Comparison of ENCODE assay signal across 25 cellular contexts in genomic region chr21:31352841-31353240, GRCh38. TPM values are rescaled to one million over a fixed set of nuclear protein-coding genes. Genes with fewer than 3 reads are reported as not detected.
DNase-seq lines count a peak whose midpoint lies in the region; ATAC-seq and TF ChIP-seq lines count a peak whose summit lies in the region.
"Had no signal": no experiment of that assay in that cellular context is flagged by ENCODE, and none has a peak within 500 bp of the region (broad histone marks: within the 10 kb centered on the region; RNA-seq: fewer than 3 reads in every experiment).

No MANE protein-coding gene starts in this region.

- no peak for TF ChIP-seq POLR2A in GM18505 (IDR thresholded peaks at IDR 0.05; ENCODE audit: borderline replicate concordance, extremely low read depth, insufficient read depth, insufficient read length)

- H3K79me2 ChIP-seq in mammary epithelial cell (ENCODE audit: insufficient read depth, low read length) = no peaks in the 10 kb centered on the region

- no peaks in the 10 kb centered on the region for H3K36me3 ChIP-seq in mammary epithelial cell (ENCODE audit: insufficient read depth, low read length)
- no peaks in the 10 kb centered on the region for H3K36me3 ChIP-seq in ascending aorta
- H3K36me3 ChIP-seq: esophagus muscularis mucosa, gastroesophageal sphincter, thoracic aorta had no signal

- in situ Hi-C loops in mammary epithelial cell (cut with MboI; ENCODE audit: low sequenced_read_pairs in 2 of 2) = loop anchor here in 1 of 2 donors (25.0 kb wide), 1 partner anchor 209 kb away; no protein-coding TSS in a partner anchor

- BruUV-seq in mammary epithelial cell (replicated peaks; lab: Mats Ljungman, UMichigan) (no TSS peak), MCF 10A (replicated peaks; lab: Mats Ljungman, UMichigan) (no TSS peak)

- H3K4me3 ChIP-seq in mammary epithelial cell (replicated peaks in 1 of 3; ENCODE audit: insufficient read depth in 1 of 3, low read depth in 2 of 3, low read length in 3 of 3) (no peak overlapping the region), ascending aorta (no peak overlapping the region)
- H3K4me3 ChIP-seq: esophagus muscularis mucosa, gastroesophageal sphincter, skin epidermis, thoracic aorta had no signal

- TF ChIP-seq CTCF in mammary epithelial cell (conservative IDR thresholded peaks at IDR 0.05 in 1 of 2, IDR thresholded peaks at IDR 0.05 in 1 of 2; ENCODE audit: extremely low read depth in 1 of 2, insufficient read depth in 1 of 2, low read depth in 1 of 2, low read length in 2 of 2) = no peak
- TF ChIP-seq CTCF in MCF 10A (IDR thresholded peaks at IDR 0.05; ENCODE audit: unreplicated experiment) = no peak
- no peak for TF ChIP-seq CTCF in type B pancreatic cell (conservative IDR thresholded peaks at IDR 0.05)
- TF ChIP-seq CTCF in ascending aorta (IDR thresholded peaks at IDR 0.05) = no peak

- H3K27me3 ChIP-seq in mammary epithelial cell (ENCODE audit: insufficient read depth, low read length) = no peaks in the 10 kb centered on the region
- H3K27me3 ChIP-seq in ascending aorta = no peaks in the 10 kb centered on the region

- peaks cover 29% of the 10 kb centered on the region for H3K4me1 Mint-ChIP-seq in MCF 10A (ENCODE audit: insufficient read depth, unreplicated experiment)
- H3K4me1 Mint-ChIP-seq in activated CD4-positive, alpha-beta memory T cell treated with anti-CD3 and anti-CD28 coated beads for 36 hours (ENCODE audit: low read depth) = peaks cover 52% of the 10 kb centered on the region
- H3K4me1 Mint-ChIP-seq in effector memory CD8-positive, alpha-beta T cell (ENCODE audit: low read depth in 2 of 2) = peaks cover 10 to 15% of the 10 kb centered on the region in 2 donors
- H3K4me1 Mint-ChIP-seq in type B pancreatic cell (ENCODE audit: unreplicated experiment) = peaks cover 22% of the 10 kb centered on the region
- H3K4me1 Mint-ChIP-seq: brain; stimulated activated memory B cell treated with anti-CD40 and anti-IgM and Interleukin-4, amounts not matched to agents 10 μg/mL and 1 μg/mL and 100 μg/mL, for 72 hours had no signal

- DNase-seq in mammary epithelial cell = no peak
- no peak for DNase-seq in MCF 10A (ENCODE audit: unreplicated experiment)
- peak; percentile 39 for DNase-seq in activated CD4-positive, alpha-beta memory T cell treated with anti-CD3 and anti-CD28 coated beads for 36 hours
- no peak for DNase-seq in effector memory CD8-positive, alpha-beta T cell
- DNase-seq in type B pancreatic cell (ENCODE audit: extremely low spot score, unreplicated experiment) = no peak
- DNase-seq in cerebellar cortex (ENCODE audit: low spot score) = no peak
- DNase-seq in ascending aorta (ENCODE audit: low spot score in 2 of 2) = no peak
- DNase-seq: activated CD8-positive, alpha-beta memory T cell treated with anti-CD3 and anti-CD28 coated beads, Interleukin-2, amount 50 U/mL, for 48 hours; DMS153; effector memory CD4-positive, alpha-beta T cell; kidney glomerular epithelial cell; NCI-H1694 treated with DMSO at 0.1 percent for 48 hours; NCI-H2171 treated with DMSO at 0.1 percent for 48 hours; NCI-H69; nucleus accumbens; stimulated activated CD4-positive, alpha-beta T cell treated with anti-CD3 and anti-CD28 coated beads, Interleukin-1b, Interleukin-23, amount 100 ng/mL, for 48 hours had no signal

- H3K4me3 Mint-ChIP-seq in MCF 10A (ENCODE audit: unreplicated experiment) = no peak overlapping the region
- no peak overlapping the region for H3K4me3 Mint-ChIP-seq in activated CD4-positive, alpha-beta memory T cell treated with anti-CD3 and anti-CD28 coated beads for 36 hours
- H3K4me3 Mint-ChIP-seq in effector memory CD8-positive, alpha-beta T cell = peak overlapping the region in 1 of 2 donors; percentile 21
- H3K4me3 Mint-ChIP-seq in type B pancreatic cell = peak overlapping the region; percentile 56
- H3K4me3 Mint-ChIP-seq: brain; stimulated activated memory B cell treated with anti-CD40 and anti-IgM and Interleukin-4, amounts not matched to agents 10 μg/mL and 1 μg/mL and 100 μg/mL, for 72 hours had no signal

- H3K4me2 ChIP-seq in mammary epithelial cell (ENCODE audit: insufficient read depth, low read depth, low read length) = no peak overlapping the region

- CTCF ChIA-PET in mammary epithelial cell (lab: Charles Lee; ENCODE audit: low non-redundant PET) (no interaction called here), MCF 10A (lab: Yijun Ruan, JAX) (interaction anchor here (0.7 to 2.6 kb wide), 5 partner anchors 42 to 514 kb away, joined by 3 to 10 read pairs (median 5); no protein-coding TSS in a partner anchor)
- CTCF ChIA-PET in activated CD4-positive, alpha-beta memory T cell treated with anti-CD3 and anti-CD28 coated beads for 36 hours (lab: Charles Lee) = interaction anchor here (0.7 to 2.5 kb wide), 2 partner anchors 11 to 228 kb away, joined by 3 to 12 read pairs; no protein-coding TSS in a partner anchor

- H3K9me3 ChIP-seq in mammary epithelial cell (replicated peaks; ENCODE audit: insufficient read depth, low read length) (no peaks in the 10 kb centered on the region), ascending aorta (no peaks in the 10 kb centered on the region)
- H3K9me3 ChIP-seq: esophagus muscularis mucosa, gastroesophageal sphincter, thoracic aorta had no signal

- H3K27ac ChIP-seq in mammary epithelial cell (ENCODE audit: insufficient read depth, low read depth, low read length) = peak overlapping the region; percentile 91
- H3K27ac ChIP-seq in ascending aorta = no peak overlapping the region
- H3K27ac ChIP-seq: C4-2B, esophagus muscularis mucosa, gastroesophageal sphincter, thoracic aorta had no signal

- ATAC-seq in effector memory CD8-positive, alpha-beta T cell (replicated peaks) = peak; percentile 1
- ATAC-seq in GM18505 (IDR thresholded peaks at IDR 0.05; ENCODE audit: unreplicated experiment) = no peak
- ATAC-seq: activated CD4-positive, CD25-positive, alpha-beta regulatory T cell treated with anti-CD3 and anti-CD28 coated beads, Interleukin-2, amount 50 U/mL, for 24 hours; gastroesophageal sphincter; stimulated activated memory B cell treated with anti-CD40 and anti-IgM and Interleukin-4, amounts not matched to agents 10 μg/mL and 1 μg/mL and 100 μg/mL, for 72 hours had no signal

- intact Hi-C loops in mammary epithelial cell (cut with micrococcal nuclease) = loop anchor here (5.0 kb wide), 2 partner anchors 204 to 379 kb away; partner anchors contain the start of gene SCAF4
- intact Hi-C loops in MCF 10A (cut with micrococcal nuclease) = loop anchor here (5.0 kb wide), 1 partner anchor 304 kb away; the partner anchor contains the start of gene SOD1
- intact Hi-C loops in activated CD4-positive, alpha-beta memory T cell treated with anti-CD3 and anti-CD28 coated beads for 36 hours (cut with micrococcal nuclease) = loop anchor here (5.0 kb wide), 2 partner anchors 359 to 379 kb away; partner anchors contain the start of gene SCAF4
- intact Hi-C loops in ascending aorta (cut with DNase I) = no loop called here

- H3K27me3 Mint-ChIP-seq in MCF 10A (ENCODE audit: insufficient read depth, unreplicated experiment) (no peaks in the 10 kb centered on the region), type B pancreatic cell (no peaks in the 10 kb centered on the region)
- H3K27me3 Mint-ChIP-seq in activated CD4-positive, alpha-beta memory T cell treated with anti-CD3 and anti-CD28 coated beads for 36 hours = no peaks in the 10 kb centered on the region
- no peaks in the 10 kb centered on the region for H3K27me3 Mint-ChIP-seq in effector memory CD8-positive, alpha-beta T cell
- H3K27me3 Mint-ChIP-seq: brain; stimulated activated memory B cell treated with anti-CD40 and anti-IgM and Interleukin-4, amounts not matched to agents 10 μg/mL and 1 μg/mL and 100 μg/mL, for 72 hours had no signal

- H4K20me1 ChIP-seq in mammary epithelial cell (ENCODE audit: insufficient read depth, low read length) = no peaks in the 10 kb centered on the region

- dilution Hi-C loops in mammary epithelial cell (cut with HindIII; ENCODE audit: low sequenced_read_pairs) = no loop called here

- H3K4me1 ChIP-seq in mammary epithelial cell (ENCODE audit: insufficient read depth, low read length) (peaks cover 38% of the 10 kb centered on the region), ascending aorta (no peaks in the 10 kb centered on the region)
- H3K4me1 ChIP-seq: esophagus muscularis mucosa, gastroesophageal sphincter had no signal

- POLR2A ChIA-PET in MCF 10A (lab: Yijun Ruan, JAX) = interaction anchor here (0.7 to 3.0 kb wide), 3 partner anchors 10 to 14 kb away, joined by 4 to 21 read pairs (median 5); partner anchors contain the start of gene TIAM1
- POLR2A ChIA-PET in activated CD4-positive, alpha-beta memory T cell treated with anti-CD3 and anti-CD28 coated beads for 36 hours (lab: Charles Lee) = interaction anchor here (2.6 to 2.9 kb wide), 3 partner anchors 10 to 26 kb away, joined by 11 to 25 read pairs (median 21); partner anchors contain the start of gene TIAM1

- H2AFZ ChIP-seq in mammary epithelial cell (ENCODE audit: low read depth, low read length) = no peak overlapping the region

- H3K27ac Mint-ChIP-seq in MCF 10A (ENCODE audit: low read depth, unreplicated experiment) (no peak overlapping the region), type B pancreatic cell (peak overlapping the region; percentile 71)
- peak overlapping the region; percentile 64 for H3K27ac Mint-ChIP-seq in activated CD4-positive, alpha-beta memory T cell treated with anti-CD3 and anti-CD28 coated beads for 36 hours
- H3K27ac Mint-ChIP-seq in effector memory CD8-positive, alpha-beta T cell = peak overlapping the region in 1 of 2 donors; percentile 9
- H3K27ac Mint-ChIP-seq: brain; stimulated activated memory B cell treated with anti-CD40 and anti-IgM and Interleukin-4, amounts not matched to agents 10 μg/mL and 1 μg/mL and 100 μg/mL, for 72 hours had no signal

- no peaks in the 10 kb centered on the region for H3K36me3 Mint-ChIP-seq in MCF 10A (ENCODE audit: insufficient read depth, unreplicated experiment)
- peaks cover 9% of the 10 kb centered on the region for H3K36me3 Mint-ChIP-seq in activated CD4-positive, alpha-beta memory T cell treated with anti-CD3 and anti-CD28 coated beads for 36 hours
- no peaks in the 10 kb centered on the region for H3K36me3 Mint-ChIP-seq in effector memory CD8-positive, alpha-beta T cell (ENCODE audit: insufficient read depth)
- H3K36me3 Mint-ChIP-seq in type B pancreatic cell = peaks cover 3% of the 10 kb centered on the region
- H3K36me3 Mint-ChIP-seq: stimulated activated memory B cell treated with anti-CD40 and anti-IgM and Interleukin-4, amounts not matched to agents 10 μg/mL and 1 μg/mL and 100 μg/mL, for 72 hours had no signal

- WGBS in mammary epithelial cell (ENCODE audit: low coverage, missing lambda C conversion rate) = 95% methylated on average over 2 of the region's 2 CpGs

- no peak overlapping the region for H3K9ac ChIP-seq in mammary epithelial cell (ENCODE audit: insufficient read depth, low read length)

- H3K9me3 Mint-ChIP-seq in MCF 10A (ENCODE audit: unreplicated experiment) = no peaks in the 10 kb centered on the region
- H3K9me3 Mint-ChIP-seq in activated CD4-positive, alpha-beta memory T cell treated with anti-CD3 and anti-CD28 coated beads for 36 hours = peaks cover 9% of the 10 kb centered on the region
- peaks cover 0 to 4% of the 10 kb centered on the region in 2 donors for H3K9me3 Mint-ChIP-seq in effector memory CD8-positive, alpha-beta T cell
- H3K9me3 Mint-ChIP-seq in type B pancreatic cell = peaks cover 9% of the 10 kb centered on the region
- H3K9me3 Mint-ChIP-seq: stimulated activated memory B cell treated with anti-CD40 and anti-IgM and Interleukin-4, amounts not matched to agents 10 μg/mL and 1 μg/mL and 100 μg/mL, for 72 hours had no signal

RNA-seq across cellular contexts. Expression of gene TIAM1, which starts 8.8 kb away (rescaled TPM):
- total RNA-seq in mammary epithelial cell (10 to 100 TPM; 14.7 to 27.7 TPM), MCF 10A (2022) (9.0 and 9.8 TPM in 2 replicates), type B pancreatic cell (ENCODE audit: low replicate concordance) (49.3 and 67.6 TPM in 2 replicates), ascending aorta (2.7 TPM)
- 13.0 TPM for polyA plus RNA-seq in mammary epithelial cell
- polyA minus RNA-seq in mammary epithelial cell = 28.0 TPM
- total RNA-seq in activated CD4-positive, alpha-beta memory T cell treated with anti-CD3 and anti-CD28 coated beads for 36 hours = 10 to 100 TPM; 74.8 to 74.9 TPM
